In the genomic region with DNA sequence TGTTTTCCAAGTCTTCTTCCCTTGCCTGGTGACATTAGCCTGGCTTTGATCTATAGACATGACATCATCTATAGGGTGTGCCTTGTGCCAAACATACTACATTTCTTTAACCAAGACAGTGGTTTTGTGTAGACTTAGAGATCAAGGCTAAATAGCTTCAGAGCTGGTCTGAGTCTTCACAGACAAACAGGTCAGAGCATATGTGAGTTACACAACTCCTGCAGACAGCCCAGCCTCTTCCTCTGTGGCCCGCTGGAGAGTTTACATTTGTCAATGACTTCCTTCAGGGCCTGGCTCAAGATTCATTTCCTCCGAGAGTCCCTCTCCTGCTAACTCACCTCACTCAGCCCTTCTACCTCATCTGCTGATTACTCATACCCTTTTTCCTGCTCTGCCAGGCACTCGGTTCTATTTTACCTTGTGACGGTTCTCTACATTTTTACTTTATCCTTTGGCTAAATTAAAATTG, we compare ENCODE assay signal across 1 cellular context.
TF ChIP-seq lines count a peak whose summit lies in the region.

No MANE protein-coding gene starts in this region.

TF ChIP-seq in HEK293, 187 proteins besides CTCF, POLR2A, EP300 and RAD21 (continued from another document):
- TF ChIP-seq ZNF140 (tag by site-specific recombination; IDR thresholded peaks at IDR 0.05) (no peak), ZNF274 (IDR thresholded peaks at IDR 0.05; ENCODE audit: low read length) (no peak), ZNF274 (tag by site-specific recombination; IDR thresholded peaks at IDR 0.05; ENCODE audit: borderline replicate concordance) (no peak), ZNF560 (tag by site-specific recombination; IDR thresholded peaks at IDR 0.05; ENCODE audit: borderline replicate concordance) (no peak), ZNF514 (tag by site-specific recombination; IDR thresholded peaks at IDR 0.05) (no peak), ZEB2 (tag by site-specific recombination; IDR thresholded peaks at IDR 0.05) (no peak), ZNF221 (tag by site-specific recombination; IDR thresholded peaks at IDR 0.05; ENCODE audit: borderline replicate concordance) (no peak), ZNF555 (tag by site-specific recombination; conservative IDR thresholded peaks at IDR 0.05) (no peak), ZNF404 (tag by site-specific recombination; IDR thresholded peaks at IDR 0.05) (no peak), ZBTB17 (tag by site-specific recombination; IDR thresholded peaks at IDR 0.05) (peak; percentile 40), ZNF658 (tag by site-specific recombination; IDR thresholded peaks at IDR 0.05) (no peak), ZNF138 (tag by site-specific recombination; IDR thresholded peaks at IDR 0.05; ENCODE audit: borderline replicate concordance) (no peak), ZNF148 (tag by site-specific recombination; IDR thresholded peaks at IDR 0.05; ENCODE audit: borderline replicate concordance) (no peak), GLI4 (tag by site-specific recombination; IDR thresholded peaks at IDR 0.05) (no peak), PRDM10 (tag by site-specific recombination; IDR thresholded peaks at IDR 0.05) (no peak), REST (tag by site-specific recombination; IDR thresholded peaks at IDR 0.05) (no peak), ZNF600 (tag by site-specific recombination; IDR thresholded peaks at IDR 0.05) (peak; percentile 88), ZNF660 (tag by site-specific recombination; IDR thresholded peaks at IDR 0.05) (0 out of 2 replicates have a peak, but pooled peaks have one; percentile 62), BCL6B (tag by site-specific recombination; IDR thresholded peaks at IDR 0.05) (no peak), ZSCAN30 (tag by site-specific recombination; IDR thresholded peaks at IDR 0.05) (no peak), YY1 (tag by site-specific recombination; IDR thresholded peaks at IDR 0.05) (no peak), ZNF747 (tag by site-specific recombination; IDR thresholded peaks at IDR 0.05) (no peak), ZNF585B (tag by site-specific recombination; IDR thresholded peaks at IDR 0.05) (no peak), ZNF629 (tag by site-specific recombination; IDR thresholded peaks at IDR 0.05) (peak; percentile 78), ZNF776 (tag by site-specific recombination; IDR thresholded peaks at IDR 0.05; ENCODE audit: borderline replicate concordance) (no peak), ZNF266 (tag by site-specific recombination; IDR thresholded peaks at IDR 0.05; ENCODE audit: low read depth) (no peak), BCL11A (tag by site-specific recombination; IDR thresholded peaks at IDR 0.05; ENCODE audit: low read depth) (no peak), ZNF530 (tag by site-specific recombination; IDR thresholded peaks at IDR 0.05; ENCODE audit: low read depth) (no peak), ZBTB20 (tag by site-specific recombination; IDR thresholded peaks at IDR 0.05) (no peak), ZNF23 (tag by site-specific recombination; IDR thresholded peaks at IDR 0.05; ENCODE audit: borderline replicate concordance) (no peak), ZNF366 (tag by site-specific recombination; conservative IDR thresholded peaks at IDR 0.05) (0 out of 2 replicates have a peak, but pooled peaks have one; percentile 30), ZNF561 (tag by site-specific recombination; IDR thresholded peaks at IDR 0.05; ENCODE audit: borderline replicate concordance) (no peak)
- TF ChIP-seq, protein P1, sequence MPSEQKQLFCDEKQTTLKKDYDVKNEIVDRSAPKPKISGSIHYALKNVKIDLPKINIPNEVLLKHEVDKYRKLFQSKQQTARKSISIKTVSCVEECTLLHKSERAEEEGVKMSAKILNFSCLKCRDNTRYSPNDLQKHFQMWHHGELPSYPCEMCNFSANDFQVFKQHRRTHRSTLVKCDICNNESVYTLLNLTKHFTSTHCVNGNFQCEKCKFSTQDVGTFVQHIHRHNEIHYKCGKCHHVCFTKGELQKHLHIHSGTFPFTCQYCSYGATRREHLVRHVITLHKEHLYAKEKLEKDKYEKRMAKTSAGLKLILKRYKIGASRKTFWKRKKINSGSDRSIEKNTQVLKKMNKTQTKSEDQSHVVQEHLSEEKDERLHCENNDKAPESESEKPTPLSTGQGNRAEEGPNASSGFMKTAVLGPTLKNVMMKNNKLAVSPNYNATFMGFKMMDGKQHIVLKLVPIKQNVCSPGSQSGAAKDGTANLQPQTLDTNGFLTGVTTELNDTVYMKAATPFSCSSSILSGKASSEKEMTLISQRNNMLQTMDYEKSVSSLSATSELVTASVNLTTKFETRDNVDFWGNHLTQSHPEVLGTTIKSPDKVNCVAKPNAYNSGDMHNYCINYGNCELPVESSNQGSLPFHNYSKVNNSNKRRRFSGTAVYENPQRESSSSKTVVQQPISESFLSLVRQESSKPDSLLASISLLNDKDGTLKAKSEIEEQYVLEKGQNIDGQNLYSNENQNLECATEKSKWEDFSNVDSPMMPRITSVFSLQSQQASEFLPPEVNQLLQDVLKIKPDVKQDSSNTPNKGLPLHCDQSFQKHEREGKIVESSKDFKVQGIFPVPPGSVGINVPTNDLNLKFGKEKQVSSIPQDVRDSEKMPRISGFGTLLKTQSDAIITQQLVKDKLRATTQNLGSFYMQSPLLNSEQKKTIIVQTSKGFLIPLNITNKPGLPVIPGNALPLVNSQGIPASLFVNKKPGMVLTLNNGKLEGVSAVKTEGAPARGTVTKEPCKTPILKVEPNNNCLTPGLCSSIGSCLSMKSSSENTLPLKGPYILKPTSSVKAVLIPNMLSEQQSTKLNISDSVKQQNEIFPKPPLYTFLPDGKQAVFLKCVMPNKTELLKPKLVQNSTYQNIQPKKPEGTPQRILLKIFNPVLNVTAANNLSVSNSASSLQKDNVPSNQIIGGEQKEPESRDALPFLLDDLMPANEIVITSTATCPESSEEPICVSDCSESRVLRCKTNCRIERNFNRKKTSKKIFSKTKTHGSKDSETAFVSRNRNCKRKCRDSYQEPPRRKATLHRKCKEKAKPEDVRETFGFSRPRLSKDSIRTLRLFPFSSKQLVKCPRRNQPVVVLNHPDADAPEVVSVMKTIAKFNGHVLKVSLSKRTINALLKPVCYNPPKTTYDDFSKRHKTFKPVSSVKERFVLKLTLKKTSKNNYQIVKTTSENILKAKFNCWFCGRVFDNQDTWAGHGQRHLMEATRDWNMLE (tag by site-specific recombination; conservative IDR thresholded peaks at IDR 0.05; ENCODE audit: low read depth), result peak; percentile 37; the same call in 1 of the 2 replicates
